3 cellular contexts compared by ENCODE assay signal in the genomic region with DNA sequence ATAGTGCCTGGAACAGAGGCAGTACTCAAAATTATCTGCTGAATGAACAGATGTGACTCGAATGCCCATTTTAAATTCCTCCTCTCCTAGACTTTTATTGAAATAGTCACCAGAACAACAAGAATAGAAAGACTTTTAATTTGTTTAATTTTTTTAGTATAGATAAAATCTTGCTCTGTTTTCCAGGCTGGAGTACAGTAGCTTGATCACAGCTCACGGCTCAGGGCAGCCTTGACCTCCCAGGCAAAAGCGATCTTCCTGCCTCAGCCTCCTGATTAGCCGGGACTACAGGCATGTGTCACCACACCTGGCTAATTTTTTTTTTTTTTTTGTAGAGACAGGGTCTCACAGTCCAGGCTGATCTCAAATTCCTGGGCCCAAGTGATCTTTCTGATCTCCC.
"Had no signal": no experiment of that assay in that cellular context is flagged by ENCODE, and none has a peak within 500 bp of the region (broad histone marks: within the 10 kb centered on the region; RNA-seq: fewer than 3 reads in every experiment).

No MANE protein-coding gene starts in this region.

- H3K4me3 ChIP-seq: GM12878 had no signal

- ATAC-seq: GM12878 had no signal

- DNase-seq: GDM1, GF-D8 had no signal
